In the genomic region with DNA sequence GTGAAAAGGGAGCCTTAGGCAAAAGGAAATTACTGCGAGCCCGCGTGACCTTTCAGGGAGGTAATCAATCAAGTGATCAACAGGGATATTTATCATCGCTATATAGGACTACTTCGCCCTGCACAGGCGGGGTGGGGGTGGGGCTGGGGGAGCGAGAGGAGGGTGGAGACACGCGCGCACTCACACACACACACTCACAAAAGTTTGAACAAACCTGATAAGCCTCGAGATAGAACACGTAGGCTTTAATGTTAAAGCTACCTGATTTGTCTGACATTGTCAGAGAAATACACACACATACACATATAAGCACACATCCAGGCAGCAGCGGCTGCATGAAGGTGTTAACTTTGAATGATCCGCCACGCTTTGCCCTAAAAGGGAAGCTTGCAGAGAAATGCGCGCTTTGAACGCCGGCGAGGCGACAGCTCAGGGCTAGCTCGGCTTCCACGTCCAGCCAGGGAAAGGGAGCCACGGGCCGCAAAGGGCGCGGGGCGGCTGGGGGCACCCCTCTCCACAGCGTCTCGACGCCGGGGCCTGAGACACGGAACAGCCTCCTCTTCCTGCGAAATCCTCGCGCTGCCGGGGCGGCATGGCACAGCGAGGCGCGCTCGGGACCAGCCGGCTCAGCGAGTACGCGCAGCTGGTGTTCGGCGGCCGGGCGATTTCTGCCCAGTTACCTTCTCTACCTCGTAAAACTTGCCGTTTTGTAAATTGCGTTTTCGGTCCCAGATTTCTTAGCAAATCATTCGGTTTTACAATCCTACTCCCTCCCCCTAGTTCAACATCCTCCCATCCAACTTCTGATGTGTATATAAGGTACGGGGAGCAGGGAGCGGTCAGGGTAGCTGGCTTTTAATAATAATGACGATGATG, we compare ENCODE assay signal across 8 cellular contexts. TPM values are rescaled to one million over a fixed set of nuclear protein-coding genes. Genes with fewer than 3 reads are reported as not detected.
DNase-seq lines count a peak whose midpoint lies in the region; ATAC-seq and TF ChIP-seq lines count a peak whose summit lies in the region.

No MANE protein-coding gene starts in this region.

- TF ChIP-seq CTCF in Caco-2 (IDR thresholded peaks at IDR 0.05; ENCODE audit: insufficient read depth in 1 of 2, low read depth in 1 of 2, low read length in 1 of 2, severe bottlenecking in 1 of 2, unreplicated experiment in 1 of 2) = no peak
- no peak for TF ChIP-seq CTCF in HCT116 (IDR thresholded peaks at IDR 0.05 in 2 of 3, conservative IDR thresholded peaks at IDR 0.05 in 1 of 3; ENCODE audit: borderline replicate concordance in 1 of 3, insufficient read depth in 1 of 3, low read depth in 2 of 3, low read length in 2 of 3)
- no peak for TF ChIP-seq CTCF in epithelial cell of esophagus (IDR thresholded peaks at IDR 0.05; ENCODE audit: insufficient read depth, low read depth, low read length, missing control alignments)

- peaks cover 7% of the 10 kb centered on the region for H3K4me1 Mint-ChIP-seq in Caco-2 (ENCODE audit: low read depth, unreplicated experiment)
- peaks cover 7 to 9% of the 10 kb centered on the region in 2 donors for H3K4me1 Mint-ChIP-seq in natural killer cell treated with Interleukin-12 subunit alpha and Interleukin-12 subunit beta and Interleukin-15 and Interleukin-18, amount 100 ng/mL, for 72 hours (ENCODE audit: low read depth in 2 of 2)

- peak overlapping the region; percentile 65 for H3K4me2 ChIP-seq in HCT116 (ENCODE audit: low read length)

- CTCF ChIA-PET in Caco-2 (lab: Charles Lee) (interaction anchor here (0.6 to 2.4 kb wide), 7 partner anchors 103 to 803 kb away, joined by 3 to 43 read pairs (median 4); no protein-coding TSS in a partner anchor), HCT116 (lab: Charles Lee) (interaction anchor here (1.0 to 5.1 kb wide), 13 partner anchors 26 to 1457 kb away, joined by 3 to 37 read pairs (median 5); no protein-coding TSS in a partner anchor)

- H3K9me3 Mint-ChIP-seq in Caco-2 (ENCODE audit: unreplicated experiment) = peaks cover under 1% of the 10 kb centered on the region
- H3K9me3 Mint-ChIP-seq in natural killer cell treated with Interleukin-12 subunit alpha and Interleukin-12 subunit beta and Interleukin-15 and Interleukin-18, amount 100 ng/mL, for 72 hours = no peaks in the 10 kb centered on the region

- no peak for TF ChIP-seq POLR2A in HCT116 (IDR thresholded peaks at IDR 0.05; ENCODE audit: borderline replicate concordance, extremely low read depth, insufficient read depth, insufficient read length)

- H3K4me1 ChIP-seq in Caco-2 (no peaks in the 10 kb centered on the region), HCT116 (ENCODE audit: control insufficient read depth in 1 of 2, insufficient read depth in 2 of 2, low read length in 2 of 2) (peaks cover 3 to 21% of the 10 kb centered on the region in 2 experiments; a peak in 3 of 4 replicates)

- intact Hi-C loops in Caco-2 (cut with micrococcal nuclease; ENCODE audit: unreplicated experiment) = loop anchor here (1.0 to 10.0 kb wide), 6 partner anchors 106 to 804 kb away; no protein-coding TSS in a partner anchor
- intact Hi-C loops in HCT116 (cut with micrococcal nuclease) = loop anchor here (2.0 to 5.0 kb wide), 4 partner anchors 520 to 1456 kb away; no protein-coding TSS in a partner anchor

- H3K4me3 ChIP-seq in Caco-2 (ENCODE audit: low read depth, low read length) (peak overlapping the region; percentile 51), HCT116 (replicated peaks in 1 of 2; ENCODE audit: low read depth in 1 of 2, low read length in 2 of 2) (peak overlapping the region; percentile 16 to 17), epithelial cell of esophagus (ENCODE audit: low read length) (peak overlapping the region; percentile 51)

- RAD21 ChIA-PET in HCT116 (lab: Charles Lee; ENCODE audit: low non-redundant PET in 1 of 2, low total read pairs in 2 of 2, uncharacterized antibody in 2 of 2, unreplicated experiment in 2 of 2) = interaction anchor here (1.1 to 1.3 kb wide), 3 partner anchors 519 to 803 kb away, joined by 4 to 7 read pairs (median 5); no protein-coding TSS in a partner anchor

- no peak overlapping the region for H3K9ac ChIP-seq in HCT116 (ENCODE audit: low read length)

- BruUV-seq in Caco-2 (replicated peaks; lab: Mats Ljungman, UMichigan) (no TSS peak), HCT116 (replicated peaks; lab: Mats Ljungman, UMichigan) (no TSS peak)

- H3K27ac ChIP-seq in HCT116 (ENCODE audit: low read depth, low read length) = no peak overlapping the region

- no peak for TF ChIP-seq RAD21 in HCT116 (IDR thresholded peaks at IDR 0.05; ENCODE audit: low read depth)

- peak overlapping the region; percentile 84 for H2AFZ ChIP-seq in HCT116 (ENCODE audit: low read depth, low read length, poor library complexity, severe bottlenecking)

- no peaks in the 10 kb centered on the region for H3K36me3 Mint-ChIP-seq in Caco-2 (ENCODE audit: insufficient read depth, unreplicated experiment)
- peaks cover 8% of the 10 kb centered on the region for H3K36me3 Mint-ChIP-seq in natural killer cell treated with Interleukin-12 subunit alpha and Interleukin-12 subunit beta and Interleukin-15 and Interleukin-18, amount 100 ng/mL, for 72 hours

- H3K4me3 Mint-ChIP-seq in Caco-2 (ENCODE audit: unreplicated experiment) = peak overlapping the region; percentile 74
- H3K4me3 Mint-ChIP-seq in natural killer cell treated with Interleukin-12 subunit alpha and Interleukin-12 subunit beta and Interleukin-15 and Interleukin-18, amount 100 ng/mL, for 72 hours = peak overlapping the region; percentile 50

- no peaks in the 10 kb centered on the region for H3K9me2 ChIP-seq in HCT116 (ENCODE audit: insufficient read depth)

- peaks cover 22% of the 10 kb centered on the region for H3K27me3 Mint-ChIP-seq in Caco-2 (ENCODE audit: insufficient read depth, unreplicated experiment)
- H3K27me3 Mint-ChIP-seq in natural killer cell treated with Interleukin-12 subunit alpha and Interleukin-12 subunit beta and Interleukin-15 and Interleukin-18, amount 100 ng/mL, for 72 hours = peaks cover 54 to 63% of the 10 kb centered on the region in 2 donors

- POLR2A ChIA-PET in Caco-2 (lab: Charles Lee) (no interaction called here), HCT116 (lab: Charles Lee) (no interaction called here)

- peaks cover 3% of the 10 kb centered on the region for H3K27me3 ChIP-seq in Caco-2 (replicated peaks; ENCODE audit: control insufficient read depth, insufficient read depth, low read length)
- H3K27me3 ChIP-seq in HCT116 (ENCODE audit: insufficient read depth, low read length) = peaks cover 44% of the 10 kb centered on the region

- no peaks in the 10 kb centered on the region for H4K20me1 ChIP-seq in HCT116 (ENCODE audit: insufficient read depth)

- ATAC-seq in HCT116 (no peak), GM21786 (IDR thresholded peaks at IDR 0.05; ENCODE audit: unreplicated experiment) (no peak)
- ATAC-seq in natural killer cell treated with Interleukin-12 subunit alpha and Interleukin-12 subunit beta and Interleukin-15 and Interleukin-18, amount 100 ng/mL, for 72 hours = peak in 1 of 2 donors; percentile 52

- no peak overlapping the region for H3K27ac Mint-ChIP-seq in Caco-2 (ENCODE audit: unreplicated experiment)
- H3K27ac Mint-ChIP-seq in natural killer cell treated with Interleukin-12 subunit alpha and Interleukin-12 subunit beta and Interleukin-15 and Interleukin-18, amount 100 ng/mL, for 72 hours = no peak overlapping the region

- H3K36me3 ChIP-seq in Caco-2 (ENCODE audit: control insufficient read depth, insufficient read depth, low read length) = no peaks in the 10 kb centered on the region
- no peaks in the 10 kb centered on the region for H3K36me3 ChIP-seq in HCT116 (ENCODE audit: control insufficient read depth in 1 of 2, insufficient read depth in 2 of 2, low read length in 2 of 2)

- H3K9me3 ChIP-seq in Caco-2 = no peaks in the 10 kb centered on the region
- H3K9me3 ChIP-seq in HCT116 (ENCODE audit: control insufficient read depth in 1 of 2, insufficient read depth in 1 of 2, low read depth in 1 of 2, low read length in 2 of 2) = no peaks in the 10 kb centered on the region

- DNase-seq in Caco-2 = peak in 1 of 2 experiments; percentile 47
- DNase-seq in HCT116 (ENCODE audit: low read depth, low spot score) = no peak
- peak; percentile 43 for DNase-seq in SK-N-DZ (ENCODE audit: low spot score)
- DNase-seq in epithelial cell of esophagus (ENCODE audit: low read depth) = peak; percentile 58
- DNase-seq in natural killer cell treated with Interleukin-12 subunit alpha and Interleukin-12 subunit beta and Interleukin-15 and Interleukin-18, amount 100 ng/mL, for 72 hours (ENCODE audit: low spot score) = no peak
- DNase-seq in NK-92 (lab: John Stamatoyannopoulos, UW; ENCODE audit: unreplicated experiment) = no peak
- no peak for DNase-seq in GDM1 (lab: John Stamatoyannopoulos, UW)

- H3K79me2 ChIP-seq in HCT116 (ENCODE audit: insufficient read depth, low read length) = no peaks in the 10 kb centered on the region

TF ChIP-seq in HCT116, 20 proteins besides CTCF, POLR2A, EP300 and RAD21 (continues in another document):
- TF ChIP-seq, protein P1, sequence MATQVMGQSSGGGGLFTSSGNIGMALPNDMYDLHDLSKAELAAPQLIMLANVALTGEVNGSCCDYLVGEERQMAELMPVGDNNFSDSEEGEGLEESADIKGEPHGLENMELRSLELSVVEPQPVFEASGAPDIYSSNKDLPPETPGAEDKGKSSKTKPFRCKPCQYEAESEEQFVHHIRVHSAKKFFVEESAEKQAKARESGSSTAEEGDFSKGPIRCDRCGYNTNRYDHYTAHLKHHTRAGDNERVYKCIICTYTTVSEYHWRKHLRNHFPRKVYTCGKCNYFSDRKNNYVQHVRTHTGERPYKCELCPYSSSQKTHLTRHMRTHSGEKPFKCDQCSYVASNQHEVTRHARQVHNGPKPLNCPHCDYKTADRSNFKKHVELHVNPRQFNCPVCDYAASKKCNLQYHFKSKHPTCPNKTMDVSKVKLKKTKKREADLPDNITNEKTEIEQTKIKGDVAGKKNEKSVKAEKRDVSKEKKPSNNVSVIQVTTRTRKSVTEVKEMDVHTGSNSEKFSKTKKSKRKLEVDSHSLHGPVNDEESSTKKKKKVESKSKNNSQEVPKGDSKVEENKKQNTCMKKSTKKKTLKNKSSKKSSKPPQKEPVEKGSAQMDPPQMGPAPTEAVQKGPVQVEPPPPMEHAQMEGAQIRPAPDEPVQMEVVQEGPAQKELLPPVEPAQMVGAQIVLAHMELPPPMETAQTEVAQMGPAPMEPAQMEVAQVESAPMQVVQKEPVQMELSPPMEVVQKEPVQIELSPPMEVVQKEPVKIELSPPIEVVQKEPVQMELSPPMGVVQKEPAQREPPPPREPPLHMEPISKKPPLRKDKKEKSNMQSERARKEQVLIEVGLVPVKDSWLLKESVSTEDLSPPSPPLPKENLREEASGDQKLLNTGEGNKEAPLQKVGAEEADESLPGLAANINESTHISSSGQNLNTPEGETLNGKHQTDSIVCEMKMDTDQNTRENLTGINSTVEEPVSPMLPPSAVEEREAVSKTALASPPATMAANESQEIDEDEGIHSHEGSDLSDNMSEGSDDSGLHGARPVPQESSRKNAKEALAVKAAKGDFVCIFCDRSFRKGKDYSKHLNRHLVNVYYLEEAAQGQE (IDR thresholded peaks at IDR 0.05; ENCODE audit: low read depth) = no peak

RNA-seq across cellular contexts. Expression of a gene that starts 4.8 kb away (rescaled TPM):
- total RNA-seq in Caco-2 (2022) (27.0 and 27.6 TPM in 2 replicates), HCT116 (2021; ENCODE audit: unreplicated experiment) (3.1 TPM)
- 0.66 and 0.78 TPM in 2 replicates for polyA plus RNA-seq in HCT116 (2012)
- polyA plus RNA-seq in SK-N-DZ (2014; cell fraction: cytosol; rRNA removed) = 0.86 and 2.2 TPM in 2 replicates
- polyA plus RNA-seq in SK-N-DZ (2014; cell fraction: nucleus; rRNA removed) = 0.74 and 0.90 TPM in 2 replicates
- total RNA-seq in natural killer cell treated with Interleukin-12 subunit alpha and Interleukin-12 subunit beta and Interleukin-15 and Interleukin-18, amount 100 ng/mL, for 72 hours = not detected

Comparison
In these comparisons a context has a peak if more than half of its experiments do, and no peak if none do; other contexts are left out.
1. DNase-seq: peak in SK-N-DZ (single experiment) and epithelial cell of esophagus (single experiment); none in HCT116 (single experiment), natural killer cell treated with Interleukin-12 subunit alpha and Interleukin-12 subunit beta and Interleukin-15 and Interleukin-18, amount 100 ng/mL, for 72 hours (single experiment), NK-92 (single experiment) and GDM1 (single experiment).
2. Peak in every context shown above with its lines, with median percentiles within 50 percentile points of each other: H3K4me3 ChIP-seq.